Comparison of ENCODE assay signal across 8 cellular contexts in genomic region chr2:99140056-99140859, GRCh38. TPM values are rescaled to one million over a fixed set of nuclear protein-coding genes. Genes with fewer than 3 reads are reported as not detected.
DNase-seq lines count a peak whose midpoint lies in the region; ATAC-seq and TF ChIP-seq lines count a peak whose summit lies in the region.

No MANE protein-coding gene starts in this region.

- CTCF ChIA-PET in AG04450 (lab: Charles Lee), result interaction anchor here (1.5 kb wide), 1 partner anchor 491 kb away, joined by 9 read pairs; no protein-coding TSS in a partner anchor
- CTCF ChIA-PET in IMR-90 (lab: Yijun Ruan, JAX), result interaction anchor here (0.9 kb wide), 2 partner anchors 106 to 491 kb away, joined by 3 read pairs; no protein-coding TSS in a partner anchor

- peak overlapping the region; percentile 99 for H3K4me2 ChIP-seq in IMR-90 (ENCODE audit: low read depth, low read length)

- H3K36me3 ChIP-seq in IMR-90 (ENCODE audit: control insufficient read depth, insufficient read depth, low read length), result no peaks in the 10 kb centered on the region
- H3K36me3 ChIP-seq in mucosa of stomach (ENCODE audit: control insufficient read depth, insufficient read depth, low read length), result no peaks in the 10 kb centered on the region

- no peak overlapping the region for H4K5ac ChIP-seq in IMR-90 (ENCODE audit: low read depth, low read length)

- H3K9ac ChIP-seq in IMR-90 (ENCODE audit: low read depth, low read length), result peak overlapping the region; percentile 53; the same call in 1 of the 2 replicates
- peak overlapping the region; percentile 78 for H3K9ac ChIP-seq in mucosa of stomach (ENCODE audit: low read length)

- no peak overlapping the region for H3K4ac ChIP-seq in IMR-90 (ENCODE audit: low read depth, low read length)

- no peak for DNase-seq in AG04450 (ENCODE audit: low read depth, low spot score)
- DNase-seq in IMR-90, result peak; percentile 3
- no peak for DNase-seq in chondrocyte (ENCODE audit: low spot score)
- DNase-seq in A172 (ENCODE audit: low spot score), result no peak
- no peak for DNase-seq in middle frontal gyrus (ENCODE audit: extremely low spot score, low spot score)
- no peak for DNase-seq in CD1c-positive myeloid dendritic cell (ENCODE audit: extremely low spot score)
- no peak for DNase-seq in NCI-H2196 (lab: John Stamatoyannopoulos, UW; ENCODE audit: unreplicated experiment)

- no peak overlapping the region for H2AK9ac ChIP-seq in IMR-90 (replicated peaks; ENCODE audit: low read depth, low read length, poor library complexity)

- no peak overlapping the region for H3K14ac ChIP-seq in IMR-90 (replicated peaks; ENCODE audit: low read depth, low read length)

- H2BK120ac ChIP-seq in IMR-90 (ENCODE audit: low read depth, low read length), result no peak overlapping the region

- no peaks in the 10 kb centered on the region; the same call in 1 of the 2 replicates for H3K9me3 ChIP-seq in AG04450 (ENCODE audit: control insufficient read depth, insufficient read depth, low read length)
- H3K9me3 ChIP-seq in IMR-90 (ENCODE audit: control insufficient read depth, insufficient read depth, low read length), result no peaks in the 10 kb centered on the region
- no peaks in the 10 kb centered on the region for H3K9me3 ChIP-seq in mucosa of stomach (ENCODE audit: control insufficient read depth, low read length)

- no peak overlapping the region for H2AK5ac ChIP-seq in IMR-90 (ENCODE audit: low read depth, low read length)

- 0 out of 2 replicates have a peak overlapping the region, but pooled peaks have one; percentile 80 for H3K23ac ChIP-seq in IMR-90 (ENCODE audit: low read depth, low read length)

- H4K20me1 ChIP-seq in IMR-90 (ENCODE audit: insufficient read depth, low read length), result no peaks in the 10 kb centered on the region

- no peak; the same call in 1 of the 2 replicates for ATAC-seq in IMR-90 (ENCODE audit: low read depth)

- no peak for TF ChIP-seq RAD21 in IMR-90 (IDR thresholded peaks at IDR 0.05; ENCODE audit: low read length)

- no peak overlapping the region for H3K56ac ChIP-seq in IMR-90 (ENCODE audit: extremely low read depth, insufficient read depth, low read length)

- no peak overlapping the region for H2BK5ac ChIP-seq in IMR-90 (ENCODE audit: low read depth, low read length, poor library complexity, severe bottlenecking)

- H3K27me3 ChIP-seq in AG04450 (ENCODE audit: control insufficient read depth, insufficient read depth, low read length) (peaks cover 5% of the 10 kb centered on the region), IMR-90 (ENCODE audit: control insufficient read depth, insufficient read depth, low read length) (peaks cover 2% of the 10 kb centered on the region), mucosa of stomach (ENCODE audit: control insufficient read depth, insufficient read depth, low read length) (no peaks in the 10 kb centered on the region)

- no peak overlapping the region for H2BK15ac ChIP-seq in IMR-90 (ENCODE audit: low read depth, low read length)

- H3K4me3 ChIP-seq in AG04450 (ENCODE audit: low read depth, low read length) (peak overlapping the region; percentile 85), IMR-90 (ENCODE audit: insufficient read depth, low read depth, low read length) (peak overlapping the region; percentile 94), mucosa of stomach (ENCODE audit: low read length) (peak overlapping the region; percentile 43)

- TF ChIP-seq CTCF in AG04450 (IDR thresholded peaks at IDR 0.05; ENCODE audit: low read depth, low read length), result no peak
- no peak for TF ChIP-seq CTCF in IMR-90 (conservative IDR thresholded peaks at IDR 0.05; ENCODE audit: low read depth, low read length)
- TF ChIP-seq CTCF in chondrocyte (IDR thresholded peaks at IDR 0.05), result no peak

- no peaks in the 10 kb centered on the region for H3K9me3 Mint-ChIP-seq in chondrocyte (ENCODE audit: low read depth)

- intact Hi-C loops in IMR-90 (cut with micrococcal nuclease), result no loop called here

- H2BK20ac ChIP-seq in IMR-90 (ENCODE audit: low read depth, low read length), result no peak overlapping the region

- peaks cover 2% of the 10 kb centered on the region for H3K27me3 Mint-ChIP-seq in chondrocyte (ENCODE audit: low read depth)

- WGBS in IMR-90 (ENCODE audit: extremely low coverage in 2 of 2, insufficient read length in 1 of 2), 2 experiments, result no CpG with 5 or more reads among the region's 17 CpGs

- H3K27ac Mint-ChIP-seq in chondrocyte (ENCODE audit: unreplicated experiment), result peak overlapping the region; percentile 75

- no peak for TF ChIP-seq POLR2A in IMR-90 (IDR thresholded peaks at IDR 0.05; ENCODE audit: low read depth, low read length)

- dilution Hi-C loops in IMR-90 (cut with HindIII; ENCODE audit: low sequenced_read_pairs, unreplicated experiment), result no loop called here

- POLR2A ChIA-PET in AG04450 (lab: Yijun Ruan, JAX) (interaction anchor here (0.6 to 1.2 kb wide), 2 partner anchors 38 to 197 kb away, joined by 3 to 5 read pairs; no protein-coding TSS in a partner anchor), IMR-90 (lab: Charles Lee; ENCODE audit: unreplicated experiment) (no interaction called here)

- peak overlapping the region; percentile 99 for H2AFZ ChIP-seq in IMR-90 (replicated peaks; ENCODE audit: low read length, poor library complexity)

- no TSS peak for BruUV-seq in IMR-90 (replicated peaks; lab: Mats Ljungman, UMichigan)

- H3K18ac ChIP-seq in IMR-90 (ENCODE audit: low read depth, low read length), result no peak overlapping the region

- no peak overlapping the region for H4K91ac ChIP-seq in IMR-90 (ENCODE audit: insufficient read depth, low read depth, low read length)

- in situ Hi-C loops in IMR-90 (cut with MboI; ENCODE audit: low sequenced_read_pairs), result no loop called here

- H3K79me1 ChIP-seq in IMR-90 (ENCODE audit: low read depth in 1 of 2, low read length in 2 of 2), result no peaks in the 10 kb centered on the region

- peaks cover 11% of the 10 kb centered on the region for H3K4me1 Mint-ChIP-seq in chondrocyte (ENCODE audit: low read depth)

- no peaks in the 10 kb centered on the region for H3K36me3 Mint-ChIP-seq in chondrocyte (ENCODE audit: low read depth)

- no peak overlapping the region; a peak in 2 of 4 replicates for H4K8ac ChIP-seq in IMR-90 (ENCODE audit: low read depth in 2 of 2, low read length in 2 of 2)

- peak overlapping the region; percentile 95 for H3K4me3 Mint-ChIP-seq in chondrocyte (ENCODE audit: unreplicated experiment)

- H3K4me1 ChIP-seq in IMR-90 (ENCODE audit: control insufficient read depth, insufficient read depth, low read length) (no peaks in the 10 kb centered on the region; the same call in 1 of the 2 replicates), mucosa of stomach (ENCODE audit: control insufficient read depth, insufficient read depth, low read length) (peaks cover 4% of the 10 kb centered on the region)

- H3K27ac ChIP-seq in AG04450 (ENCODE audit: low read depth, low read length), result no peak overlapping the region
- no peak overlapping the region for H3K27ac ChIP-seq in IMR-90 (ENCODE audit: insufficient read depth, low read length)

- H3K9me1 ChIP-seq in IMR-90 (ENCODE audit: insufficient read depth, low read length), result no peaks in the 10 kb centered on the region; the same call in 1 of the 2 replicates

TF ChIP-seq in IMR-90, 13 proteins besides CTCF, POLR2A, EP300 and RAD21 (continues in another document):
- TF ChIP-seq FOS (IDR thresholded peaks at IDR 0.05; ENCODE audit: low read depth, low read length) (no peak), NFE2L2 (IDR thresholded peaks at IDR 0.05; ENCODE audit: low read depth, low read length) (no peak), BHLHE40 (IDR thresholded peaks at IDR 0.05; ENCODE audit: low read depth, low read length) (no peak)

RNA-seq across cellular contexts. Expression of gene C2orf15, which starts 1.2 kb away (rescaled TPM):
- 0.14 TPM in 1 of 2 replicates, not detected in the other for polyA plus RNA-seq in AG04450 (2011; rRNA removed)
- polyA minus RNA-seq in AG04450 (2011; rRNA and poly(A)+ RNA removed), result not detected in 2 replicates
- total RNA-seq in IMR-90 (2012; rRNA removed), result under 0.01 TPM in 1 of 2 replicates, not detected in the other
- not detected in 2 replicates for polyA plus RNA-seq in IMR-90 (2012; rRNA removed)
- polyA plus RNA-seq in IMR-90 (2012; cell fraction: cytosol; rRNA removed), result 0.02 TPM in 1 of 2 replicates, not detected in the other
- 0.05 TPM in 1 of 2 replicates, not detected in the other for polyA plus RNA-seq in IMR-90 (2012; cell fraction: nucleus; rRNA removed; ENCODE audit: low replicate concordance)
- 0.17 to 0.26 TPM in 2 of 3 replicates, not detected in the other for total RNA-seq in chondrocyte
- 1.0 and 1.4 TPM in 2 replicates for total RNA-seq in A172 (2014; rRNA removed; shearing (Covaris generic))

RNA-seq across cellular contexts. Expression of gene TSGA10, which starts 14.5 kb away (rescaled TPM):
- polyA plus RNA-seq in AG04450 (2011; rRNA removed) (1.4 and 1.8 TPM in 2 replicates), IMR-90 (2012; rRNA removed) (0.22 and 0.32 TPM in 2 replicates)
- 1.2 and 1.7 TPM in 2 replicates for polyA minus RNA-seq in AG04450 (2011; rRNA and poly(A)+ RNA removed)
- total RNA-seq in IMR-90 (2012; rRNA removed) (0.54 and 1.1 TPM in 2 replicates), chondrocyte (2.3 to 4.0 TPM (median 3.3 TPM) in 3 replicates)
- polyA plus RNA-seq in IMR-90 (2012; cell fraction: cytosol; rRNA removed), result 0.03 TPM in 2 replicates
- 0.11 and 0.66 TPM in 2 replicates for polyA plus RNA-seq in IMR-90 (2012; cell fraction: nucleus; rRNA removed; ENCODE audit: low replicate concordance)
- 2.0 and 4.0 TPM in 2 replicates for total RNA-seq in A172 (2014; rRNA removed; shearing (Covaris generic))

RNA-seq across cellular contexts. Expression of gene LIPT1, which starts 14.5 kb away (rescaled TPM):
- polyA plus RNA-seq in AG04450 (2011; rRNA removed), result 6.0 and 7.3 TPM in 2 replicates
- polyA minus RNA-seq in AG04450 (2011; rRNA and poly(A)+ RNA removed), result 3.1 and 3.6 TPM in 2 replicates
- total RNA-seq in IMR-90 (2012; rRNA removed), result 3.2 and 4.2 TPM in 2 replicates
- 2.6 and 3.5 TPM in 2 replicates for polyA plus RNA-seq in IMR-90 (2012; rRNA removed)
- 0.78 and 1.0 TPM in 2 replicates for polyA plus RNA-seq in IMR-90 (2012; cell fraction: cytosol; rRNA removed)
- 3.6 and 8.5 TPM in 2 replicates for polyA plus RNA-seq in IMR-90 (2012; cell fraction: nucleus; rRNA removed; ENCODE audit: low replicate concordance)
- total RNA-seq in chondrocyte, result 3.4 to 4.0 TPM (median 3.6 TPM) in 3 replicates
- 7.2 and 8.4 TPM in 2 replicates for total RNA-seq in A172 (2014; rRNA removed; shearing (Covaris generic))

RNA-seq across cellular contexts. Expression of gene MITD1, which starts 40.6 kb away (rescaled TPM):
- polyA plus RNA-seq in AG04450 (2011; rRNA removed), result 19.2 and 27.2 TPM in 2 replicates
- 9.9 and 10.4 TPM in 2 replicates for polyA minus RNA-seq in AG04450 (2011; rRNA and poly(A)+ RNA removed)
- 4.3 and 19.4 TPM in 2 replicates for total RNA-seq in IMR-90 (2012; rRNA removed)
- polyA plus RNA-seq in IMR-90 (2012; rRNA removed), result 14.5 and 18.7 TPM in 2 replicates
- 1.5 and 3.1 TPM in 2 replicates for polyA plus RNA-seq in IMR-90 (2012; cell fraction: cytosol; rRNA removed)
- 2.9 and 19.8 TPM in 2 replicates for polyA plus RNA-seq in IMR-90 (2012; cell fraction: nucleus; rRNA removed; ENCODE audit: low replicate concordance)
- 18.0 to 20.3 TPM (median 19.6 TPM) in 3 replicates for total RNA-seq in chondrocyte
- total RNA-seq in A172 (2014; rRNA removed; shearing (Covaris generic)), result 79.9 and 80.1 TPM in 2 replicates

RNA-seq across cellular contexts. Expression of gene MRPL30, which starts 40.7 kb away (rescaled TPM):
- polyA plus RNA-seq in AG04450 (2011; rRNA removed) (29.9 and 38.3 TPM in 2 replicates), IMR-90 (2012; rRNA removed) (14.9 and 18.7 TPM in 2 replicates)
- 14.1 and 18.2 TPM in 2 replicates for polyA minus RNA-seq in AG04450 (2011; rRNA and poly(A)+ RNA removed)
- total RNA-seq in IMR-90 (2012; rRNA removed) (34.8 and 39.2 TPM in 2 replicates), chondrocyte (20.7 to 22.3 TPM (median 21.5 TPM) in 3 replicates)
- 4.5 and 5.9 TPM in 2 replicates for polyA plus RNA-seq in IMR-90 (2012; cell fraction: cytosol; rRNA removed)
- polyA plus RNA-seq in IMR-90 (2012; cell fraction: nucleus; rRNA removed; ENCODE audit: low replicate concordance), result 1.6 and 7.5 TPM in 2 replicates
- 53.6 and 67.3 TPM in 2 replicates for total RNA-seq in A172 (2014; rRNA removed; shearing (Covaris generic))

Comparison
In these comparisons a context has a peak if more than half of its experiments do, and no peak if none do; other contexts are left out.
1. H3K4me3 ChIP-seq: peak in every context shown above with its lines; median percentile 94 in IMR-90; 85 in AG04450; 43 in mucosa of stomach.